Comparison of ENCODE assay signal across 6 cellular contexts in the genomic region with DNA sequence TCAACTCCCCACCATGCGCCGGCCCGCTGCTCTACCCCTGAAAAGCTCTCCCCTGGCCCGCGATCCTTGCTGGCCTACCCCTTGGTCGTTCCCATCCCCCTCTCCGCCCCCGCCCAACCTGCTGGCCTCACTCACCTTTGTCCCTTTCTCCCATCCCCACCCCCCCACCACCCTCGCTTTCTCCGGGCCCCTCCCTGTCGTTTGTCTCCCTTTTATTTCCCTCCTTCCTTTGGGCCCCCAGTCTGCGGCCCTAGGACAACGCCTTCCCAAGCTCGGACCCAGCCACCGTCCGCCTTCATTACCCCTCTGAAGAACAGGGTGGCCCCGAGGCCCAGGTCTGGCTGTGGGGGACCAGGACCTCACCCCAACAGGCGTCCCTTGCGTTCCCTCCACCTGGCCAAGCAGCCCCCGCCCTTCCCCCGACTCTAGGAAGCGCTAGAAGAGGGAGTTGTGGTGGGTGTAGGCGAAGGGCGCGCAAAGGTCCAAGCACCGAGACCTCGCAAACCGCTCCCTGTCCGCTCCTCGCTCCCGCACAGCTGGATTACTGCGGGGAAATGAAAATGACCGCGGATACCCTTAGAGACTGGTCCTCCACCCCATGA. TPM values are rescaled to one million over a fixed set of nuclear protein-coding genes. Genes with fewer than 3 reads are reported as not detected.
DNase-seq lines count a peak whose midpoint lies in the region; ATAC-seq and TF ChIP-seq lines count a peak whose summit lies in the region.

No MANE protein-coding gene starts in this region.

- H3K36me3 ChIP-seq in colonic mucosa, result no peaks in the 10 kb centered on the region
- no peaks in the 10 kb centered on the region for H3K36me3 ChIP-seq in BE2C

- no peak overlapping the region for H4K8ac ChIP-seq in H9 (replicated peaks; ENCODE audit: insufficient read length, low read depth, low read length)

- peak overlapping the region; percentile 9 for H3T11ph ChIP-seq in H9 (ENCODE audit: low read length)

- peaks cover 45 to 52% of the 10 kb centered on the region in 2 experiments for H3K4me1 Mint-ChIP-seq in H9
- H3K4me1 Mint-ChIP-seq in osteocyte (ENCODE audit: unreplicated experiment), result peaks cover 44% of the 10 kb centered on the region

- H3K27ac ChIP-seq in H9 (ENCODE audit: insufficient read length, low read depth, low read length) (peak overlapping the region; percentile 46), colonic mucosa (peak overlapping the region; percentile 7)

- no peak overlapping the region for H4K91ac ChIP-seq in H9 (ENCODE audit: insufficient read length, low read depth, low read length)

- H2BK120ac ChIP-seq in H9 (ENCODE audit: low read depth, low read length, poor library complexity, severe bottlenecking), result peak overlapping the region; percentile 52

- no peak overlapping the region for H3K23ac ChIP-seq in H9 (ENCODE audit: insufficient read length, low read depth, low read length)

- H3K27me3 ChIP-seq in H9 (ENCODE audit: insufficient read depth, low read length) (no peaks in the 10 kb centered on the region), colonic mucosa (no peaks in the 10 kb centered on the region), BE2C (no peaks in the 10 kb centered on the region)

- no peak overlapping the region for H4K5ac ChIP-seq in H9 (ENCODE audit: insufficient read length, low read depth, low read length)

- no peak overlapping the region for H3K56ac ChIP-seq in H9 (ENCODE audit: insufficient read length, low read depth, low read length)

- H3K27me3 Mint-ChIP-seq in H9 (ENCODE audit: low read depth) (peaks cover 4% of the 10 kb centered on the region), osteocyte (ENCODE audit: unreplicated experiment) (no peaks in the 10 kb centered on the region)

- peak overlapping the region; percentile 64 for H2BK5ac ChIP-seq in H9 (ENCODE audit: insufficient read length, low read length)

- H3K27ac Mint-ChIP-seq in H9 (peak overlapping the region; percentile 88 to 99 (median 96)), osteocyte (ENCODE audit: unreplicated experiment) (peak overlapping the region; percentile 79)

- H3K9ac ChIP-seq in H9 (ENCODE audit: extremely low read depth, insufficient read length, low read length), result peak overlapping the region; percentile 82
- H3K9ac ChIP-seq in colonic mucosa (ENCODE audit: low read depth in 2 of 2, low read length in 2 of 2), result peak overlapping the region in 1 of 2 donors; percentile 61

- no peak for ATAC-seq in GM21723 (IDR thresholded peaks at IDR 0.05; ENCODE audit: unreplicated experiment)

- no peaks in the 10 kb centered on the region for H3K79me2 ChIP-seq in H9 (ENCODE audit: insufficient read depth, low read length)

- no peak overlapping the region for H2AK5ac ChIP-seq in H9 (ENCODE audit: insufficient read length, low read length)

- no CpG with 5 or more reads among the region's 34 CpGs for WGBS in H9 (ENCODE audit: extremely low coverage, insufficient read length, low lambda C conversion rate)

- peak overlapping the region; percentile 92 for H3K18ac ChIP-seq in H9 (ENCODE audit: insufficient read length, low read depth, low read length)

- intact Hi-C loops in colonic mucosa (cut with DNase I), result loop anchor here (2.0 kb wide), 1 partner anchor 31 kb away; no protein-coding TSS in a partner anchor

- H3K4me2 ChIP-seq in H9 (ENCODE audit: insufficient read depth, insufficient read length, low read length), result peak overlapping the region; percentile 79

- H2BK12ac ChIP-seq in H9 (ENCODE audit: insufficient read length, low read depth, low read length), result peak overlapping the region; percentile 83

- no peaks in the 10 kb centered on the region for H3K9me3 ChIP-seq in H9 (ENCODE audit: control insufficient read depth, low read depth, low read length)
- no peaks in the 10 kb centered on the region for H3K9me3 ChIP-seq in colonic mucosa
- H3K9me3 ChIP-seq in BE2C, result no peaks in the 10 kb centered on the region

- DNase-seq in H9 (peak; percentile 77), colonic mucosa (no peak), osteocyte (ENCODE audit: extremely low spot score, unreplicated experiment) (no peak), OCI-M1 (lab: John Stamatoyannopoulos, UW) (no peak), BE2C (no peak)

- H3K9me3 Mint-ChIP-seq in H9 (no peaks in the 10 kb centered on the region; a peak in 1 of 5 replicates), osteocyte (ENCODE audit: unreplicated experiment) (no peaks in the 10 kb centered on the region)

- H3K36me3 Mint-ChIP-seq in H9 (ENCODE audit: insufficient read depth in 1 of 3, low read depth in 3 of 3), result no peaks in the 10 kb centered on the region; a peak in 1 of 7 replicates
- H3K36me3 Mint-ChIP-seq in osteocyte (ENCODE audit: unreplicated experiment), result no peaks in the 10 kb centered on the region

- no peak overlapping the region for H2BK15ac ChIP-seq in H9 (ENCODE audit: low read depth, low read length)

- no peak overlapping the region for H2AFZ ChIP-seq in H9 (ENCODE audit: low read length)

- no peak overlapping the region; the same call in 1 of the 2 replicates for H3K4ac ChIP-seq in H9 (ENCODE audit: low read depth, low read length)

- peaks cover 9% of the 10 kb centered on the region for H3K23me2 ChIP-seq in H9 (ENCODE audit: insufficient read length, low read depth, low read length, poor library complexity, severe bottlenecking)

- H3K4me1 ChIP-seq in H9 (ENCODE audit: insufficient read depth, low read length) (peaks cover 13% of the 10 kb centered on the region), colonic mucosa (no peaks in the 10 kb centered on the region), BE2C (no peaks in the 10 kb centered on the region; the same call in 1 of the 2 replicates)

- H2BK20ac ChIP-seq in H9 (ENCODE audit: low read depth, low read length, poor library complexity, severe bottlenecking), result no peak overlapping the region

- peak overlapping the region; percentile 75 to 86 for H3K4me3 Mint-ChIP-seq in H9
- H3K4me3 Mint-ChIP-seq in osteocyte (ENCODE audit: unreplicated experiment), result no peak overlapping the region

- H3K14ac ChIP-seq in H9 (ENCODE audit: insufficient read depth, low read length), result peak overlapping the region; percentile 92

- no peaks in the 10 kb centered on the region for H3K79me1 ChIP-seq in H9 (ENCODE audit: insufficient read depth, low read depth, low read length, poor library complexity, severe bottlenecking)

- peak overlapping the region; percentile 34 for H3K4me3 ChIP-seq in colonic mucosa
- no peak overlapping the region for H3K4me3 ChIP-seq in BE2C (ENCODE audit: low read depth, low read length)

- H4K20me1 ChIP-seq in H9 (ENCODE audit: control insufficient read depth, insufficient read depth, insufficient read length), result no peaks in the 10 kb centered on the region

- TF ChIP-seq CTCF in H9 (conservative IDR thresholded peaks at IDR 0.05) (no peak), colonic mucosa (IDR thresholded peaks at IDR 0.05) (no peak), osteocyte (IDR thresholded peaks at IDR 0.05) (no peak), BE2C (IDR thresholded peaks at IDR 0.05; ENCODE audit: low read depth, low read length) (no peak)

RNA-seq across cellular contexts. Expression of a gene that starts 6.9 kb away (rescaled TPM):
- total RNA-seq in H9 (2021) (2.5 and 3.1 TPM in 2 replicates), colonic mucosa (1 to 10 TPM; 2.7 to 7.0 TPM), osteocyte (1.2 and 1.6 TPM in 2 replicates)
- polyA plus RNA-seq in BE2C (2012; ENCODE audit: insufficient read depth, insufficient read length, low read depth), result 1.1 TPM

RNA-seq across cellular contexts. Expression of a gene that starts 7.6 kb away (rescaled TPM):
- total RNA-seq in H9 (2021) (174 and 190 TPM in 2 replicates), colonic mucosa (100 to 1,000 TPM in 1 of 2 donors, 10 to 100 TPM in 1; 79.1 to 156 TPM), osteocyte (74.3 and 74.7 TPM in 2 replicates)
- polyA plus RNA-seq in BE2C (2012; ENCODE audit: insufficient read depth, insufficient read length, low read depth), result 324 TPM

RNA-seq across cellular contexts. Expression of a gene that starts 14.3 kb away (rescaled TPM):
- total RNA-seq in H9 (2021), result 56.5 and 60.3 TPM in 2 replicates
- total RNA-seq in colonic mucosa, result 10 to 100 TPM; 59.1 to 82.8 TPM
- total RNA-seq in osteocyte, result 490 and 518 TPM in 2 replicates
- polyA plus RNA-seq in BE2C (2012; ENCODE audit: insufficient read depth, insufficient read length, low read depth), result 1.6 TPM

RNA-seq across cellular contexts. Expression of a gene that starts 49.4 kb away (rescaled TPM):
- total RNA-seq in H9 (2021) (12.7 and 13.3 TPM in 2 replicates), colonic mucosa (100 to 1,000 TPM; 204 to 222 TPM), osteocyte (171 and 182 TPM in 2 replicates)
- 29.7 TPM for polyA plus RNA-seq in BE2C (2012; ENCODE audit: insufficient read depth, insufficient read length, low read depth)

RNA-seq across cellular contexts. Expression of a gene that starts 55.6 kb away (rescaled TPM):
- total RNA-seq in H9 (2021) (115 and 128 TPM in 2 replicates), colonic mucosa (100 to 1,000 TPM; 110 to 115 TPM), osteocyte (114 and 122 TPM in 2 replicates)
- polyA plus RNA-seq in BE2C (2012; ENCODE audit: insufficient read depth, insufficient read length, low read depth), result 147 TPM
